Comparison of ENCODE assay signal across 10 cellular contexts in the genomic region with DNA sequence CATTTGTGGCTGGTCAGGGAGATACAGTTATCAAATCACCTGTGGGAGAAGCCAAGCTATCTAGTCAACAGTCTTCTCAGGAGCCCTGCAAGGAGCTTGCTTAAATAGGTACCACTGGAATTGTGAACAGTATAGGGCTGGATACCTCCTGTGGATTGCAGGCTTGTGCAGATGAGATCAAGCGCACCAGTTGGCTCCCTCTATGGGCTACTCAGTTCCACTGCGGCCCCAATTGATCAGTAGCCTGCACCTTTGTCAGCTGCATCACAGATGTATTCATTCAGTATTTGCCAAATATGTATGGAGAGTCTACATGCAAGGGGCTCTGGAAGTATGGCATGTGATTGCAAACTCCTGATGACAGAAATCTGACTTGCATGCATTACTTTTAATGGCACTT. TPM values are rescaled to one million over a fixed set of nuclear protein-coding genes. Genes with fewer than 3 reads are reported as not detected.
A peak's percentile ranks its signal among the peaks of the same experiment; 100 is the strongest.
DNase-seq lines count a peak whose midpoint lies in the region; ATAC-seq and TF ChIP-seq lines count a peak whose summit lies in the region.
"Had no signal": no experiment of that assay in that cellular context is flagged by ENCODE, and none has a peak within 500 bp of the region (broad histone marks: within the 10 kb centered on the region; RNA-seq: fewer than 3 reads in every experiment).

No MANE protein-coding gene starts in this region.

- no peak for TF ChIP-seq EP300 in transverse colon (IDR thresholded peaks at IDR 0.05; ENCODE audit: low read depth)

- H3K9me2 ChIP-seq in GM23338 (ENCODE audit: insufficient read depth): no peaks in the 10 kb centered on the region

- H3K4me1 Mint-ChIP-seq in GM23338: no peaks in the 10 kb centered on the region
- no peaks in the 10 kb centered on the region for H3K4me1 Mint-ChIP-seq in naive thymus-derived CD8-positive, alpha-beta T cell

- TF ChIP-seq CTCF in GM23338 (conservative IDR thresholded peaks at IDR 0.05; ENCODE audit: low read depth in 2 of 2) (peak; percentile 55 to 60), OCI-LY3 (IDR thresholded peaks at IDR 0.05; ENCODE audit: low read depth, low read length) (peak; percentile 59), transverse colon (IDR thresholded peaks at IDR 0.05) (no peak), coronary artery (IDR thresholded peaks at IDR 0.05) (no peak)

- no peaks in the 10 kb centered on the region for H3K27me3 Mint-ChIP-seq in GM23338 (ENCODE audit: insufficient read depth, low read depth, poor library complexity)
- H3K27me3 Mint-ChIP-seq in naive thymus-derived CD8-positive, alpha-beta T cell: peaks cover 0 to 1% (median 0%) of the 10 kb centered on the region in 5 donors

- DNase-seq in AG20443 (ENCODE audit: low spot score) (peak; percentile 6), GM23338 (ENCODE audit: low spot score) (peak; percentile 58), hepatic stellate cell (ENCODE audit: low spot score) (peak; percentile 18), activated T-cell treated with anti-CD3 and anti-CD28 coated beads for 4 hours (no peak), transverse colon (no peak), coronary artery (ENCODE audit: low spot score) (no peak)
- no peak for DNase-seq in naive thymus-derived CD8-positive, alpha-beta T cell

- H3K4me3 ChIP-seq in GM23338 (no peak overlapping the region), OCI-LY3 (ENCODE audit: low read length) (0 out of 2 replicates have a peak overlapping the region, but pooled peaks have one; percentile 0), transverse colon (no peak overlapping the region), coronary artery (no peak overlapping the region)

- in situ Hi-C loops in transverse colon (cut with MboI; ENCODE audit: low pct_ligation_motif_present in 1 of 4, low pct_unique_long_range_greater_than_20kb in 1 of 4, low sequenced_read_pairs in 3 of 4): no loop called here

- H2AFZ ChIP-seq in GM23338 (no peak overlapping the region), OCI-LY3 (ENCODE audit: low read depth, low read length) (peak overlapping the region; percentile 48; the same call in 1 of the 2 replicates)

- H3K79me2 ChIP-seq in GM23338 (replicated peaks; ENCODE audit: insufficient read depth) (no peaks in the 10 kb centered on the region), OCI-LY3 (ENCODE audit: low read length) (no peaks in the 10 kb centered on the region)

- intact Hi-C loops in transverse colon (cut with DNase I; ENCODE audit: low total_unique reads): no loop called here

- H3K9me3 ChIP-seq in OCI-LY3 (ENCODE audit: insufficient read depth, low read length) (no peaks in the 10 kb centered on the region), transverse colon (no peaks in the 10 kb centered on the region)

- WGBS in transverse colon (ENCODE audit: low coverage in 1 of 2), 2 donors: 24% methylated on average over 2 of the region's 2 CpGs; no CpG with 5 or more reads in 1 of the 2 donors

- H3K27ac ChIP-seq in GM23338 (ENCODE audit: low read depth): no peak overlapping the region
- no peak overlapping the region for H3K27ac ChIP-seq in OCI-LY3 (ENCODE audit: low read length)
- no peak overlapping the region for H3K27ac ChIP-seq in transverse colon
- no peak overlapping the region for H3K27ac ChIP-seq in coronary artery

- no peaks in the 10 kb centered on the region for H3F3A ChIP-seq in GM23338 (replicated peaks; ENCODE audit: low read depth)

- POLR2A ChIA-PET in naive thymus-derived CD8-positive, alpha-beta T cell (lab: Charles Lee): no interaction called here

- H3K27me3 ChIP-seq in GM23338 (ENCODE audit: insufficient read depth) (no peaks in the 10 kb centered on the region), OCI-LY3 (ENCODE audit: low read depth, low read length) (no peaks in the 10 kb centered on the region), transverse colon (no peaks in the 10 kb centered on the region)

- H3K4me1 ChIP-seq in GM23338 (ENCODE audit: insufficient read depth): no peaks in the 10 kb centered on the region
- H3K4me1 ChIP-seq in OCI-LY3 (ENCODE audit: low read length): peaks cover 36% of the 10 kb centered on the region
- H3K4me1 ChIP-seq in transverse colon: no peaks in the 10 kb centered on the region

- H3K4me3 Mint-ChIP-seq in GM23338: no peak overlapping the region
- no peak overlapping the region for H3K4me3 Mint-ChIP-seq in naive thymus-derived CD8-positive, alpha-beta T cell

- no peak overlapping the region for H3K27ac Mint-ChIP-seq in GM23338
- H3K27ac Mint-ChIP-seq in naive thymus-derived CD8-positive, alpha-beta T cell: no peak overlapping the region

- H3K4me2 ChIP-seq in GM23338: no peak overlapping the region
- H3K4me2 ChIP-seq in OCI-LY3 (ENCODE audit: low read length): peak overlapping the region; percentile 57

- TF ChIP-seq POLR2A in transverse colon (IDR thresholded peaks at IDR 0.05): no peak

- H3K36me3 ChIP-seq in GM23338 (ENCODE audit: insufficient read depth) (no peaks in the 10 kb centered on the region), OCI-LY3 (replicated peaks; ENCODE audit: low read depth, low read length) (no peaks in the 10 kb centered on the region), transverse colon (no peaks in the 10 kb centered on the region)

- H3K9ac ChIP-seq in OCI-LY3 (ENCODE audit: low read length): no peak overlapping the region

- H4K20me1 ChIP-seq in GM23338 (replicated peaks; ENCODE audit: insufficient read depth) (no peaks in the 10 kb centered on the region), OCI-LY3 (ENCODE audit: insufficient read depth, low read length) (no peaks in the 10 kb centered on the region)

- ATAC-seq in GM23338: peak; percentile 89
- no peak for ATAC-seq in naive thymus-derived CD8-positive, alpha-beta T cell

- H3K36me3 Mint-ChIP-seq in GM23338 (ENCODE audit: low read depth): no peaks in the 10 kb centered on the region
- no peaks in the 10 kb centered on the region for H3K36me3 Mint-ChIP-seq in naive thymus-derived CD8-positive, alpha-beta T cell

- H3K9me3 Mint-ChIP-seq in GM23338: no peaks in the 10 kb centered on the region
- no peaks in the 10 kb centered on the region for H3K9me3 Mint-ChIP-seq in naive thymus-derived CD8-positive, alpha-beta T cell

TF ChIP-seq in GM23338, 12 proteins besides CTCF, POLR2A, EP300 and RAD21:
- no peak for TF ChIP-seq JUNB (IDR thresholded peaks at IDR 0.05; ENCODE audit: unreplicated experiment)
- no peak for TF ChIP-seq CREB1 (CRISPR knock-in tag; IDR thresholded peaks at IDR 0.05; ENCODE audit: low read depth)

RNA-seq across cellular contexts. Expression of a gene that starts 28.6 kb away (rescaled TPM):
- 0.14 TPM in 1 of 2 replicates, not detected in the other for total RNA-seq in GM23338 (2014; rRNA removed; shearing (Covaris generic))
- polyA plus RNA-seq in GM23338 (2016; fragmentation: Nextera tagmentation; extraction: Ambion mirVana): not detected in 2 replicates
- total RNA-seq in transverse colon: not detected
- not detected for total RNA-seq in naive thymus-derived CD8-positive, alpha-beta T cell
- polyA plus RNA-seq in naive thymus-derived CD8-positive, alpha-beta T cell: not detected
- total RNA-seq: RPMI7951 had no signal
- polyA plus RNA-seq: esophagus had no signal

Comparison
In these comparisons a context has a peak if more than half of its experiments do, and no peak if none do; other contexts are left out.
1. DNase-seq: peak in AG20443 (single experiment), GM23338 (single experiment) and hepatic stellate cell (single experiment); none in activated T-cell treated with anti-CD3 and anti-CD28 coated beads for 4 hours (single experiment), transverse colon (single experiment), naive thymus-derived CD8-positive, alpha-beta T cell (0 of 10) and coronary artery (single experiment).
2. CTCF ChIP-seq: peak in GM23338 (2 of 2) and OCI-LY3 (single experiment); none in transverse colon (0 of 5) and coronary artery (single experiment).